37 cellular contexts compared by ENCODE assay signal in genomic region chr15:92690370-92690769, GRCh38.
"Had no signal": no experiment of that assay in that cellular context is flagged by ENCODE, and none has a peak within 500 bp of the region (broad histone marks: within the 10 kb centered on the region; RNA-seq: fewer than 3 reads in every experiment).

No MANE protein-coding gene starts in this region.

- H3K36me3 ChIP-seq: brain microvascular endothelial cell, cardiac muscle cell, MG63 had no signal

- H3K27ac ChIP-seq: brain microvascular endothelial cell, cardiac muscle cell, PC-9, RWPE1, VCaP had no signal

- ATAC-seq: activated CD8-positive, alpha-beta memory T cell treated with anti-CD3 and anti-CD28 coated beads, Interleukin-2, amount 10 ng/mL, durations not matched to agents 7 days and 5 days; activated naive CD8-positive, alpha-beta T cell treated with anti-CD3 and anti-CD28 coated beads, Interleukin-2, amount 50 U/mL, for 24 hours; Right ventricle myocardium inferior had no signal

- FAIRE-seq: RCC 7860 had no signal

- H3K4me3 ChIP-seq: cardiac muscle cell, MG63, PC-9 had no signal

- DNase-seq: activated CD4-positive, alpha-beta memory T cell treated with anti-CD3 and anti-CD28 coated beads, Interleukin-2, amount 10 ng/mL, durations not matched to agents 7 days and 5 days; activated CD4-positive, alpha-beta T cell treated with anti-CD3 and anti-CD28 coated beads for 1 hour; activated CD4-positive, alpha-beta T cell treated with anti-CD3 and anti-CD28 coated beads for 48 hours; activated CD4-positive, CD25-positive, alpha-beta regulatory T cell; activated CD8-positive, alpha-beta memory T cell treated with anti-CD3 and anti-CD28 coated beads for 24 hours; activated CD8-positive, alpha-beta memory T cell treated with anti-CD3 and anti-CD28 coated beads, Interleukin-2, amount 10 ng/mL, durations not matched to agents 7 days and 5 days; activated CD8-positive, alpha-beta memory T cell treated with anti-CD3 and anti-CD28 coated beads, Interleukin-2, amount 50 U/mL, for 48 hours; activated effector memory CD4-positive, alpha-beta T cell treated with Interleukin-2 at 50 U/mL for 16 hours; activated naive CD4-positive, alpha-beta T cell treated with anti-CD3 and anti-CD28 coated beads, Interleukin-2, amount 10 ng/mL, durations not matched to agents 7 days and 5 days; activated naive CD8-positive, alpha-beta T cell treated with anti-CD3 and anti-CD28 coated beads, Interleukin-2, amount 50 U/mL, for 24 hours; activated T-cell treated with anti-CD3 and anti-CD28 coated beads, Interleukin-2, amount 50 U/mL, for 48 hours; anterior cingulate cortex; brain microvascular endothelial cell; Karpas-422; KBM-7; MG63; NCI-H1048; NCI-H1105 treated with DMSO at 0.1 percent for 48 hours; NCI-H1436; NCI-H1694; NCI-H1930; NCI-H2081 treated with DMSO at 0.1 percent for 48 hours; NCI-H345; NCI-H524 treated with DMSO at 0.1 percent for 48 hours; NCI-H748 treated with DMSO at 0.1 percent for 48 hours; NK-92 treated with Interleukin-12 subunit alpha and Interleukin-12 subunit beta, amount 100 ng/mL, for 24 hours; PC-9; SIG-M5; SW 1271; T-helper 1 cell; T-helper 2 cell; T-helper 9 cell had no signal

- H3K27me3 ChIP-seq: brain microvascular endothelial cell, cardiac muscle cell, MG63 had no signal

- H3K4me2 ChIP-seq: PC-9 had no signal

- H2AFZ ChIP-seq: PC-9 had no signal
